In genomic region chr3:141268791-141269190, GRCh38 we compare ENCODE assay signal across 25 cellular contexts. TPM values are rescaled to one million over a fixed set of nuclear protein-coding genes. Genes with fewer than 3 reads are reported as not detected.
DNase-seq lines count a peak whose midpoint lies in the region; ATAC-seq and TF ChIP-seq lines count a peak whose summit lies in the region.
"Had no signal": no experiment of that assay in that cellular context is flagged by ENCODE, and none has a peak within 500 bp of the region (broad histone marks: within the 10 kb centered on the region; RNA-seq: fewer than 3 reads in every experiment).

No MANE protein-coding gene starts in this region.

- H3K4me3 ChIP-seq in parathyroid adenoma (ENCODE audit: low read depth, low read length) (no peak overlapping the region), gastrocnemius medialis (no peak overlapping the region)
- H3K4me3 ChIP-seq: GM12878 had no signal

- no peak for TF ChIP-seq POLR2A in gastrocnemius medialis (IDR thresholded peaks at IDR 0.05)

- H3K4me2 ChIP-seq in parathyroid adenoma (ENCODE audit: low read length), result no peak overlapping the region
- H3K4me2 ChIP-seq: SK-N-SH had no signal

- H3K36me3 Mint-ChIP-seq in activated naive CD8-positive, alpha-beta T cell, result peaks cover 10% of the 10 kb centered on the region
- H3K36me3 Mint-ChIP-seq in activated naive CD8-positive, alpha-beta T cell treated with anti-CD3 and anti-CD28 coated beads, Interleukin-2, amount 50 U/mL, for 24 hours (ENCODE audit: low read depth), result no peaks in the 10 kb centered on the region
- H3K36me3 Mint-ChIP-seq in activated naive CD8-positive, alpha-beta T cell treated with anti-CD3 and anti-CD28 coated beads, Interleukin-2, amount 10 ng/mL, durations not matched to agents 7 days and 5 days, result peaks cover 19% of the 10 kb centered on the region
- H3K36me3 Mint-ChIP-seq: IgD-negative memory B cell had no signal

- no peaks in the 10 kb centered on the region for H3K27me3 ChIP-seq in parathyroid adenoma (ENCODE audit: control insufficient read depth, insufficient read depth, low read length)
- H3K27me3 ChIP-seq in gastrocnemius medialis, result no peaks in the 10 kb centered on the region
- H3K27me3 ChIP-seq: BE2C had no signal

- H3K9ac ChIP-seq in parathyroid adenoma, result no peak overlapping the region
- H3K9ac ChIP-seq: SK-N-SH had no signal

- no peaks in the 10 kb centered on the region for H3K9me3 Mint-ChIP-seq in activated naive CD8-positive, alpha-beta T cell (ENCODE audit: low read depth)
- H3K9me3 Mint-ChIP-seq in activated naive CD8-positive, alpha-beta T cell treated with anti-CD3 and anti-CD28 coated beads, Interleukin-2, amount 50 U/mL, for 24 hours, result no peaks in the 10 kb centered on the region
- no peaks in the 10 kb centered on the region for H3K9me3 Mint-ChIP-seq in activated naive CD8-positive, alpha-beta T cell treated with anti-CD3 and anti-CD28 coated beads, Interleukin-2, amount 10 ng/mL, durations not matched to agents 7 days and 5 days
- H3K9me3 Mint-ChIP-seq: IgD-negative memory B cell had no signal

- H3K9me3 ChIP-seq in parathyroid adenoma (ENCODE audit: control insufficient read depth, low read length) (no peaks in the 10 kb centered on the region), gastrocnemius medialis (no peaks in the 10 kb centered on the region)
- H3K9me3 ChIP-seq: BE2C, Caco-2, SK-N-SH had no signal

- no peak for DNase-seq in activated naive CD8-positive, alpha-beta T cell treated with anti-CD3 and anti-CD28 coated beads, Interleukin-2, amount 50 U/mL, for 24 hours
- DNase-seq in activated naive CD8-positive, alpha-beta T cell treated with anti-CD3 and anti-CD28 coated beads, Interleukin-2, amount 10 ng/mL, durations not matched to agents 7 days and 5 days, result no peak
- DNase-seq in NCI-H2196 treated with DMSO at 0.1 percent for 48 hours (lab: John Stamatoyannopoulos, UW; ENCODE audit: unreplicated experiment) (no peak), gastrocnemius medialis (no peak)
- DNase-seq: BE2C, Caco-2, DMS 273 treated with DMSO at 0.1 percent for 48 hours, DMS79 treated with DMSO at 0.1 percent for 48 hours, GOT3, Karpas-422, MV-4-11, NCI-H1105 treated with DMSO at 0.1 percent for 48 hours, NCI-H2029 treated with DMSO at 0.1 percent for 48 hours, NCI-H345, NCI-H524 treated with DMSO at 0.1 percent for 48 hours, NCI-H82, SIG-M5, SK-N-SH had no signal

- H3K27ac ChIP-seq in parathyroid adenoma (peak overlapping the region; percentile 98), gastrocnemius medialis (no peak overlapping the region)

- in situ Hi-C loops in gastrocnemius medialis (cut with MboI; ENCODE audit: low sequenced_read_pairs in 4 of 4), result no loop called here

- H3K36me3 ChIP-seq in parathyroid adenoma (ENCODE audit: control insufficient read depth, insufficient read depth, low read length), result no peaks in the 10 kb centered on the region
- no peaks in the 10 kb centered on the region for H3K36me3 ChIP-seq in gastrocnemius medialis

- peaks cover 45% of the 10 kb centered on the region for H3K4me1 Mint-ChIP-seq in activated naive CD8-positive, alpha-beta T cell (ENCODE audit: low read depth)
- peaks cover 36% of the 10 kb centered on the region for H3K4me1 Mint-ChIP-seq in activated naive CD8-positive, alpha-beta T cell treated with anti-CD3 and anti-CD28 coated beads, Interleukin-2, amount 50 U/mL, for 24 hours
- H3K4me1 Mint-ChIP-seq in activated naive CD8-positive, alpha-beta T cell treated with anti-CD3 and anti-CD28 coated beads, Interleukin-2, amount 10 ng/mL, durations not matched to agents 7 days and 5 days, result peaks cover 31% of the 10 kb centered on the region

- H3K4me3 Mint-ChIP-seq in activated naive CD8-positive, alpha-beta T cell, result no peak overlapping the region
- H3K4me3 Mint-ChIP-seq in activated naive CD8-positive, alpha-beta T cell treated with anti-CD3 and anti-CD28 coated beads, Interleukin-2, amount 50 U/mL, for 24 hours, result no peak overlapping the region
- no peak overlapping the region for H3K4me3 Mint-ChIP-seq in activated naive CD8-positive, alpha-beta T cell treated with anti-CD3 and anti-CD28 coated beads, Interleukin-2, amount 10 ng/mL, durations not matched to agents 7 days and 5 days

- H3K27ac Mint-ChIP-seq in activated naive CD8-positive, alpha-beta T cell, result peak overlapping the region; percentile 76
- H3K27ac Mint-ChIP-seq in activated naive CD8-positive, alpha-beta T cell treated with anti-CD3 and anti-CD28 coated beads, Interleukin-2, amount 50 U/mL, for 24 hours, result no peak overlapping the region
- peak overlapping the region; percentile 22 for H3K27ac Mint-ChIP-seq in activated naive CD8-positive, alpha-beta T cell treated with anti-CD3 and anti-CD28 coated beads, Interleukin-2, amount 10 ng/mL, durations not matched to agents 7 days and 5 days

- no peaks in the 10 kb centered on the region for H3K27me3 Mint-ChIP-seq in activated naive CD8-positive, alpha-beta T cell
- H3K27me3 Mint-ChIP-seq in activated naive CD8-positive, alpha-beta T cell treated with anti-CD3 and anti-CD28 coated beads, Interleukin-2, amount 50 U/mL, for 24 hours, result no peaks in the 10 kb centered on the region
- no peaks in the 10 kb centered on the region for H3K27me3 Mint-ChIP-seq in activated naive CD8-positive, alpha-beta T cell treated with anti-CD3 and anti-CD28 coated beads, Interleukin-2, amount 10 ng/mL, durations not matched to agents 7 days and 5 days

- intact Hi-C loops in gastrocnemius medialis (cut with DNase I; ENCODE audit: low total_unique reads), result no loop called here

- peaks cover 7% of the 10 kb centered on the region for H3K79me2 ChIP-seq in parathyroid adenoma

- POLR2A ChIA-PET in activated naive CD8-positive, alpha-beta T cell treated with anti-CD3 and anti-CD28 coated beads, Interleukin-2, amount 10 ng/mL, durations not matched to agents 7 days and 5 days (lab: Charles Lee), result no interaction called here

- no peak for ATAC-seq in activated naive CD8-positive, alpha-beta T cell treated with anti-CD3 and anti-CD28 coated beads, Interleukin-2, amount 50 U/mL, for 24 hours
- ATAC-seq in activated naive CD8-positive, alpha-beta T cell treated with anti-CD3 and anti-CD28 coated beads, Interleukin-2, amount 10 ng/mL, durations not matched to agents 7 days and 5 days (ENCODE audit: low read depth), result no peak
- no peak for ATAC-seq in GM21737 (IDR thresholded peaks at IDR 0.05; ENCODE audit: unreplicated experiment)
- no peak for ATAC-seq in gastrocnemius medialis
- ATAC-seq: GM12878, HCT116, Panc1 had no signal

- H2AFZ ChIP-seq in parathyroid adenoma, result no peak overlapping the region

- no peak for TF ChIP-seq CTCF in parathyroid adenoma (IDR thresholded peaks at IDR 0.05)
- no peak for TF ChIP-seq CTCF in gastrocnemius medialis (IDR thresholded peaks at IDR 0.05 in 4 of 5, conservative IDR thresholded peaks at IDR 0.05 in 1 of 5)

- peaks cover 76% of the 10 kb centered on the region for H3K4me1 ChIP-seq in parathyroid adenoma
- H3K4me1 ChIP-seq in gastrocnemius medialis, result peaks cover 0 to 3% of the 10 kb centered on the region in 2 donors

RNA-seq across cellular contexts. Expression of gene PXYLP1, which starts 37.2 kb away (rescaled TPM):
- 10 to 100 TPM; 15.8 to 19.5 TPM for total RNA-seq in activated naive CD8-positive, alpha-beta T cell treated with anti-CD3 and anti-CD28 coated beads, Interleukin-2, amount 10 ng/mL, durations not matched to agents 7 days and 5 days
- 10 to 100 TPM in 1 of 4 donors, 1 to 10 TPM in 2, under 1 TPM in 1; 0.46 to 13.1 (median 2.2) TPM for total RNA-seq in gastrocnemius medialis
